In genomic region chr2:165952085-165952484, GRCh38 we compare ENCODE assay signal across 15 cellular contexts. TPM values are rescaled to one million over a fixed set of nuclear protein-coding genes. Genes with fewer than 3 reads are reported as not detected.
A peak's percentile ranks its signal among the peaks of the same experiment; 100 is the strongest.
DNase-seq lines count a peak whose midpoint lies in the region; ATAC-seq, FAIRE-seq and TF ChIP-seq lines count a peak whose summit lies in the region.
"Had no signal": no experiment of that assay in that cellular context is flagged by ENCODE, and none has a peak within 500 bp of the region (broad histone marks: within the 10 kb centered on the region; RNA-seq: fewer than 3 reads in every experiment).

No MANE protein-coding gene starts in this region.

- H3K79me2 ChIP-seq in neural cell (replicated peaks; ENCODE audit: insufficient read depth, low read length) = peaks cover 45% of the 10 kb centered on the region

- no peaks in the 10 kb centered on the region for H3K27me3 Mint-ChIP-seq in activated naive CD8-positive, alpha-beta T cell treated with anti-CD3 and anti-CD28 coated beads, Interleukin-2, amount 50 U/mL, for 24 hours
- no peaks in the 10 kb centered on the region for H3K27me3 Mint-ChIP-seq in effector memory CD8-positive, alpha-beta T cell
- H3K27me3 Mint-ChIP-seq: brain; CD4-positive, alpha-beta T cell had no signal

- H3K27ac ChIP-seq in HUES6 (ENCODE audit: low read depth, low read length) (no peak overlapping the region), neural cell (ENCODE audit: low read length) (no peak overlapping the region)

- H3K4me1 ChIP-seq in BE2C = no peaks in the 10 kb centered on the region
- peaks cover 16% of the 10 kb centered on the region for H3K4me1 ChIP-seq in HUES6 (ENCODE audit: control insufficient read depth, insufficient read depth, low read length)
- peaks cover 17% of the 10 kb centered on the region for H3K4me1 ChIP-seq in adipocyte (ENCODE audit: control insufficient read depth, insufficient read depth, low read length)

- no peak overlapping the region for H2AFZ ChIP-seq in neural cell (ENCODE audit: low read depth, low read length)

- TF ChIP-seq CTCF in BE2C (IDR thresholded peaks at IDR 0.05; ENCODE audit: low read depth, low read length) (no peak), neural cell (IDR thresholded peaks at IDR 0.05; ENCODE audit: poor library complexity, severe bottlenecking) (no peak), D721Med (IDR thresholded peaks at IDR 0.05; ENCODE audit: insufficient read depth, missing control alignments) (no peak)

- H3K9me3 ChIP-seq in BE2C (no peaks in the 10 kb centered on the region), HUES6 (ENCODE audit: control insufficient read depth, insufficient read depth, low read depth, low read length) (no peaks in the 10 kb centered on the region), adipocyte (ENCODE audit: control insufficient read depth, low read length) (no peaks in the 10 kb centered on the region), neural cell (ENCODE audit: low read length) (no peaks in the 10 kb centered on the region)
- H3K9me3 ChIP-seq: gastrocnemius medialis had no signal

- DNase-seq in BE2C (no peak), adipocyte (ENCODE audit: low read depth) (no peak), D721Med (ENCODE audit: insufficient read length, low spot score) (no peak), DMS153 (lab: John Stamatoyannopoulos, UW) (no peak)
- no peak for DNase-seq in activated naive CD8-positive, alpha-beta T cell treated with anti-CD3 and anti-CD28 coated beads, Interleukin-2, amount 50 U/mL, for 24 hours
- DNase-seq in effector memory CD8-positive, alpha-beta T cell = no peak
- DNase-seq: activated gamma-delta T cell; CD4-positive, alpha-beta T cell; gastrocnemius medialis; NCI-H1092; NK-92 treated with Interleukin-12 subunit alpha and Interleukin-12 subunit beta, amount 100 ng/mL, for 24 hours had no signal

- peak overlapping the region; percentile 81 for H3K4me3 ChIP-seq in BE2C (ENCODE audit: low read depth, low read length)
- H3K4me3 ChIP-seq in HUES6 (ENCODE audit: low read depth, low read length) = peak overlapping the region; percentile 75; the same call in 1 of the 2 replicates
- H3K4me3 ChIP-seq in adipocyte (ENCODE audit: low read length) = peak overlapping the region; percentile 97
- peak overlapping the region; percentile 82 for H3K4me3 ChIP-seq in neural cell (ENCODE audit: low read length)

- no peak overlapping the region for H3K9ac ChIP-seq in HUES6 (ENCODE audit: low read length)
- no peak overlapping the region for H3K9ac ChIP-seq in adipocyte (ENCODE audit: low read length)
- no peak overlapping the region for H3K9ac ChIP-seq in neural cell (ENCODE audit: low read length)

- H3K36me3 ChIP-seq in BE2C (no peaks in the 10 kb centered on the region), HUES6 (ENCODE audit: control insufficient read depth, insufficient read depth, low read length) (peaks cover 6% of the 10 kb centered on the region; the same call in 1 of the 2 replicates), adipocyte (ENCODE audit: control insufficient read depth, insufficient read depth, low read length, severe bottlenecking) (peaks cover 20% of the 10 kb centered on the region), neural cell (ENCODE audit: insufficient read depth, low read length) (no peaks in the 10 kb centered on the region)

- H3K27me3 ChIP-seq in BE2C = no peaks in the 10 kb centered on the region
- H3K27me3 ChIP-seq in HUES6 (ENCODE audit: control insufficient read depth, insufficient read depth, low read length) = 0 out of 2 replicates have a peak, but pooled peaks cover 2% of the 10 kb centered on the region
- no peaks in the 10 kb centered on the region for H3K27me3 ChIP-seq in adipocyte (replicated peaks; ENCODE audit: control insufficient read depth, insufficient read depth, low read length)
- no peaks in the 10 kb centered on the region for H3K27me3 ChIP-seq in neural cell (ENCODE audit: insufficient read depth, low read depth, low read length)
- H3K27me3 ChIP-seq: gastrocnemius medialis had no signal

- no peaks in the 10 kb centered on the region for H4K20me1 ChIP-seq in neural cell (ENCODE audit: insufficient read depth)

- no peak for FAIRE-seq in D721Med (lab: Jason Lieb, UNC)

- H3K4me1 Mint-ChIP-seq in activated naive CD8-positive, alpha-beta T cell treated with anti-CD3 and anti-CD28 coated beads, Interleukin-2, amount 50 U/mL, for 24 hours = peaks cover 14% of the 10 kb centered on the region
- peaks cover 0 to 12% of the 10 kb centered on the region in 2 donors for H3K4me1 Mint-ChIP-seq in effector memory CD8-positive, alpha-beta T cell (ENCODE audit: low read depth in 2 of 2)

- H3K9me3 Mint-ChIP-seq in activated naive CD8-positive, alpha-beta T cell treated with anti-CD3 and anti-CD28 coated beads, Interleukin-2, amount 50 U/mL, for 24 hours = no peaks in the 10 kb centered on the region
- no peaks in the 10 kb centered on the region for H3K9me3 Mint-ChIP-seq in effector memory CD8-positive, alpha-beta T cell
- H3K9me3 Mint-ChIP-seq: brain; CD4-positive, alpha-beta T cell; mesothelial cell of epicardium had no signal

- no peak overlapping the region for H3K27ac Mint-ChIP-seq in activated naive CD8-positive, alpha-beta T cell treated with anti-CD3 and anti-CD28 coated beads, Interleukin-2, amount 50 U/mL, for 24 hours
- H3K27ac Mint-ChIP-seq in effector memory CD8-positive, alpha-beta T cell = no peak overlapping the region
- H3K27ac Mint-ChIP-seq: brain; CD4-positive, alpha-beta T cell; mesothelial cell of epicardium had no signal

- peaks cover 19% of the 10 kb centered on the region for H3K36me3 Mint-ChIP-seq in activated naive CD8-positive, alpha-beta T cell treated with anti-CD3 and anti-CD28 coated beads, Interleukin-2, amount 50 U/mL, for 24 hours (ENCODE audit: low read depth)
- H3K36me3 Mint-ChIP-seq in effector memory CD8-positive, alpha-beta T cell (ENCODE audit: insufficient read depth) = no peaks in the 10 kb centered on the region

- peak overlapping the region; percentile 91 for H3K4me2 ChIP-seq in neural cell (ENCODE audit: low read length)

- TF ChIP-seq EP300 in neural cell (conservative IDR thresholded peaks at IDR 0.05; ENCODE audit: poor library complexity, severe bottlenecking) = no peak

- TF ChIP-seq RAD21 in neural cell (conservative IDR thresholded peaks at IDR 0.05) = no peak

- ATAC-seq in activated naive CD8-positive, alpha-beta T cell treated with anti-CD3 and anti-CD28 coated beads, Interleukin-2, amount 50 U/mL, for 24 hours = no peak
- ATAC-seq in effector memory CD8-positive, alpha-beta T cell (replicated peaks) = no peak
- ATAC-seq: gastrocnemius medialis had no signal

- no peak overlapping the region for H3K4me3 Mint-ChIP-seq in activated naive CD8-positive, alpha-beta T cell treated with anti-CD3 and anti-CD28 coated beads, Interleukin-2, amount 50 U/mL, for 24 hours
- no peak overlapping the region for H3K4me3 Mint-ChIP-seq in effector memory CD8-positive, alpha-beta T cell
- H3K4me3 Mint-ChIP-seq: brain; CD4-positive, alpha-beta T cell; mesothelial cell of epicardium had no signal

- H3F3A ChIP-seq in neural cell (ENCODE audit: insufficient read depth, low read length, poor library complexity, severe bottlenecking) = no peaks in the 10 kb centered on the region

- no peaks in the 10 kb centered on the region for H3K9me2 ChIP-seq in neural cell (ENCODE audit: insufficient read depth, low read length)

TF ChIP-seq in neural cell, 6 proteins besides CTCF, POLR2A, EP300 and RAD21:
- TF ChIP-seq EZH2 (IDR thresholded peaks at IDR 0.05; ENCODE audit: borderline replicate concordance, insufficient read depth, low read length, poor library complexity, severe bottlenecking) (no peak), REST (IDR thresholded peaks at IDR 0.05; ENCODE audit: borderline replicate concordance) (no peak), TAF1 (IDR thresholded peaks at IDR 0.05; ENCODE audit: low read depth) (no peak), SMC3 (conservative IDR thresholded peaks at IDR 0.05; ENCODE audit: poor library complexity) (no peak), MXI1 (conservative IDR thresholded peaks at IDR 0.05; ENCODE audit: poor library complexity, severe bottlenecking) (no peak), POLR2AphosphoS5 (IDR thresholded peaks at IDR 0.05) (no peak)

RNA-seq across cellular contexts. Expression of gene TTC21B, which starts 1.5 kb away (rescaled TPM):
- 5.7 TPM for polyA plus RNA-seq in BE2C (2012; ENCODE audit: insufficient read depth, insufficient read length, low read depth)
- 25.0 and 31.1 TPM in 2 replicates for polyA plus RNA-seq in neural cell
- polyA minus RNA-seq in neural cell = 97.8 and 104 TPM in 2 replicates
